Comparison of ENCODE assay signal across 17 cellular contexts in genomic region chr1:39915499-39916129, GRCh38. TPM values are rescaled to one million over a fixed set of nuclear protein-coding genes. Genes with fewer than 3 reads are reported as not detected.
DNase-seq lines count a peak whose midpoint lies in the region; ATAC-seq, FAIRE-seq and TF ChIP-seq lines count a peak whose summit lies in the region.
"Had no signal": no experiment of that assay in that cellular context is flagged by ENCODE, and none has a peak within 500 bp of the region (broad histone marks: within the 10 kb centered on the region; RNA-seq: fewer than 3 reads in every experiment).

No MANE protein-coding gene starts in this region.

- no peaks in the 10 kb centered on the region for H3K4me1 ChIP-seq in mucosa of descending colon (ENCODE audit: low read depth)
- H3K4me1 ChIP-seq: BE2C, Caco-2, HAP-1 had no signal

- no peaks in the 10 kb centered on the region for H3K27me3 Mint-ChIP-seq in MCF 10A (ENCODE audit: insufficient read depth, unreplicated experiment)

- no peaks in the 10 kb centered on the region for H3K9me3 Mint-ChIP-seq in MCF 10A (ENCODE audit: unreplicated experiment)
- H3K9me3 Mint-ChIP-seq: CD8-positive, alpha-beta T cell; HFFc6 had no signal

- ATAC-seq in mucosa of descending colon (peak; percentile 63), HG03378 (IDR thresholded peaks at IDR 0.05; ENCODE audit: unreplicated experiment) (no peak)
- ATAC-seq: CD8-positive, alpha-beta T cell had no signal

- H3K4me3 Mint-ChIP-seq in MCF 10A (ENCODE audit: unreplicated experiment), result no peak overlapping the region
- H3K4me3 Mint-ChIP-seq: CD8-positive, alpha-beta T cell; HFFc6 had no signal

- CTCF ChIA-PET in MCF 10A (lab: Yijun Ruan, JAX), result interaction anchor here (0.6 to 9.9 kb wide), 7 partner anchors 11 to 116 kb away, joined by 3 to 373 read pairs (median 11); partner anchors contain the start of gene MYCL

- H3K4me1 Mint-ChIP-seq in MCF 10A (ENCODE audit: insufficient read depth, unreplicated experiment), result no peaks in the 10 kb centered on the region

- H3K9me3 ChIP-seq in mucosa of descending colon, result no peaks in the 10 kb centered on the region
- H3K9me3 ChIP-seq: BE2C, Caco-2, HAP-1 had no signal

- intact Hi-C loops in mucosa of descending colon (cut with DNase I, micrococcal nuclease), result loop anchor here (10.0 kb wide), 1 partner anchor 59 kb away; no protein-coding TSS in a partner anchor
- intact Hi-C loops in MCF 10A (cut with micrococcal nuclease), result loop anchor here (5.0 kb wide), 1 partner anchor 98 kb away; no protein-coding TSS in a partner anchor

- DNase-seq in RPMI8226 (peak; percentile 1), astrocyte of the hippocampus (ENCODE audit: low read depth, low spot score) (peak; percentile 11), mucosa of descending colon (no peak), urothelium cell line (ENCODE audit: low spot score) (no peak), MCF 10A (ENCODE audit: unreplicated experiment) (no peak)
- DNase-seq in stimulated activated CD4-positive, alpha-beta T cell treated with anti-CD3 and anti-CD28 coated beads, Interleukin-2, amount 100 ng/mL, for 48 hours, result no peak
- DNase-seq: BE2C; Caco-2; CD8-positive, alpha-beta T cell; DMS53; GF-D8; GOT3; HFFc6 had no signal

- H3K36me3 ChIP-seq in mucosa of descending colon (ENCODE audit: low read depth), result no peaks in the 10 kb centered on the region
- H3K36me3 ChIP-seq: BE2C, HAP-1 had no signal

- FAIRE-seq in urothelium cell line (lab: Jason Lieb, UNC), result peak; percentile 48
- FAIRE-seq: A204.1, GM19239 had no signal

- H3K4me3 ChIP-seq in mucosa of descending colon, result no peak overlapping the region
- H3K4me3 ChIP-seq: HAP-1 had no signal

- H3K36me3 Mint-ChIP-seq in MCF 10A (ENCODE audit: insufficient read depth, unreplicated experiment), result no peaks in the 10 kb centered on the region
- H3K36me3 Mint-ChIP-seq: CD8-positive, alpha-beta T cell had no signal

- H3K27ac Mint-ChIP-seq in MCF 10A (ENCODE audit: low read depth, unreplicated experiment), result no peak overlapping the region
- H3K27ac Mint-ChIP-seq: CD8-positive, alpha-beta T cell; HFFc6 had no signal

- no TSS peak for BruUV-seq in MCF 10A (replicated peaks; lab: Mats Ljungman, UMichigan)

- TF ChIP-seq CTCF in mucosa of descending colon (IDR thresholded peaks at IDR 0.05) (no peak), MCF 10A (IDR thresholded peaks at IDR 0.05; ENCODE audit: unreplicated experiment) (no peak)

- POLR2A ChIA-PET in MCF 10A (lab: Yijun Ruan, JAX), result interaction anchor here (1.0 kb wide), 1 partner anchor 56 kb away, joined by 3 read pairs; no protein-coding TSS in a partner anchor

RNA-seq across cellular contexts. Expression of gene MYCL, which starts 13.9 kb away (rescaled TPM):
- total RNA-seq in mucosa of descending colon (10 to 100 TPM in 1 of 3 donors, 1 to 10 TPM in 2; 4.2 to 17.2 (median 9.4) TPM), MCF 10A (2022) (0.63 and 1.1 TPM in 2 replicates)

RNA-seq across cellular contexts. Expression of gene TRIT1, which starts 32.3 kb away (rescaled TPM):
- 10 to 100 TPM; 15.5 to 20.7 (median 19.3) TPM for total RNA-seq in mucosa of descending colon
- 27.4 and 30.6 TPM in 2 replicates for total RNA-seq in MCF 10A (2022)

RNA-seq across cellular contexts. Expression of gene MFSD2A, which starts 39.3 kb away (rescaled TPM):
- total RNA-seq in mucosa of descending colon (10 to 100 TPM; 11.3 to 29.6 (median 24.4) TPM), MCF 10A (2022) (49.1 and 52.9 TPM in 2 replicates)

Comparison
In these comparisons a context has a peak if more than half of its experiments do, and no peak if none do; other contexts are left out.
1. DNase-seq: peak in RPMI8226 (single experiment) and astrocyte of the hippocampus (single experiment); none in mucosa of descending colon (0 of 3), urothelium cell line (single experiment), MCF 10A (single experiment) and stimulated activated CD4-positive, alpha-beta T cell treated with anti-CD3 and anti-CD28 coated beads, Interleukin-2, amount 100 ng/mL, for 48 hours (0 of 2).